ENCODE assay signal across 16 cellular contexts in genomic region chr21:29448766-29449165, GRCh38.
A peak's percentile ranks its signal among the peaks of the same experiment; 100 is the strongest.
DNase-seq lines count a peak whose midpoint lies in the region; ATAC-seq and TF ChIP-seq lines count a peak whose summit lies in the region.
"Had no signal": no experiment of that assay in that cellular context is flagged by ENCODE, and none has a peak within 500 bp of the region (broad histone marks: within the 10 kb centered on the region; RNA-seq: fewer than 3 reads in every experiment).

No MANE protein-coding gene starts in this region.

- no peaks in the 10 kb centered on the region for H3K27me3 ChIP-seq in CD4-positive, alpha-beta memory T cell (ENCODE audit: insufficient read depth, low read length)
- no peaks in the 10 kb centered on the region for H3K27me3 ChIP-seq in left ventricle myocardium inferior (ENCODE audit: low read depth)

- no peak overlapping the region for H3K4me3 Mint-ChIP-seq in activated CD4-positive, alpha-beta T cell treated with anti-CD3 and anti-CD28 coated beads, Interleukin-2, amount 10 ng/mL, durations not matched to agents 7 days and 5 days
- H3K4me3 Mint-ChIP-seq in CD4-positive, alpha-beta memory T cell = peak overlapping the region in 5 of 8 donors; percentile 57 to 78 (median 72)
- no peak overlapping the region for H3K4me3 Mint-ChIP-seq in activated CD4-positive, alpha-beta memory T cell treated with anti-CD3 and anti-CD28 coated beads for 36 hours
- H3K4me3 Mint-ChIP-seq in activated naive CD8-positive, alpha-beta T cell treated with anti-CD3 and anti-CD28 coated beads, Interleukin-2, amount 10 ng/mL, durations not matched to agents 7 days and 5 days = peak overlapping the region; percentile 60

- no peak for DNase-seq in activated CD4-positive, alpha-beta T cell treated with anti-CD3 and anti-CD28 coated beads, Interleukin-2, amount 10 ng/mL, durations not matched to agents 7 days and 5 days
- no peak for DNase-seq in activated CD4-positive, alpha-beta T cell treated with anti-CD3 and anti-CD28 coated beads for 1 hour
- DNase-seq in CD4-positive, alpha-beta memory T cell = no peak
- no peak for DNase-seq in activated CD4-positive, alpha-beta memory T cell treated with anti-CD3 and anti-CD28 coated beads for 36 hours
- no peak for DNase-seq in activated naive CD8-positive, alpha-beta T cell treated with anti-CD3 and anti-CD28 coated beads, Interleukin-2, amount 10 ng/mL, durations not matched to agents 7 days and 5 days
- DNase-seq in NCI-H1417 (lab: John Stamatoyannopoulos, UW) (no peak), left ventricle myocardium inferior (no peak)
- DNase-seq: Calu3, DMS53, H7, NCI-H1048, NCI-H2081 treated with DMSO at 0.1 percent for 48 hours, NCI-H510A treated with DMSO at 0.1 percent for 48 hours, PC-9 had no signal

- H3K9me3 ChIP-seq in CD4-positive, alpha-beta memory T cell (ENCODE audit: control insufficient read depth in 1 of 2, low read length in 2 of 2) = no peaks in the 10 kb centered on the region
- peaks cover 16% of the 10 kb centered on the region for H3K9me3 ChIP-seq in left ventricle myocardium inferior (replicated peaks)

- peaks cover 20% of the 10 kb centered on the region for H3K36me3 Mint-ChIP-seq in activated CD4-positive, alpha-beta T cell treated with anti-CD3 and anti-CD28 coated beads, Interleukin-2, amount 10 ng/mL, durations not matched to agents 7 days and 5 days (ENCODE audit: low read depth)
- peaks cover 4 to 6% of the 10 kb centered on the region in 2 donors for H3K36me3 Mint-ChIP-seq in CD4-positive, alpha-beta memory T cell
- peaks cover 10% of the 10 kb centered on the region for H3K36me3 Mint-ChIP-seq in activated CD4-positive, alpha-beta memory T cell treated with anti-CD3 and anti-CD28 coated beads for 36 hours
- peaks cover 14% of the 10 kb centered on the region for H3K36me3 Mint-ChIP-seq in activated naive CD8-positive, alpha-beta T cell treated with anti-CD3 and anti-CD28 coated beads, Interleukin-2, amount 10 ng/mL, durations not matched to agents 7 days and 5 days

- CTCF ChIA-PET in activated CD4-positive, alpha-beta T cell treated with anti-CD3 and anti-CD28 coated beads, Interleukin-2, amount 10 ng/mL, durations not matched to agents 7 days and 5 days (lab: Charles Lee) = interaction anchor here (1.1 kb wide), 1 partner anchor 9 kb away, joined by 3 read pairs; no protein-coding TSS in a partner anchor
- CTCF ChIA-PET in CD4-positive, alpha-beta memory T cell (lab: Charles Lee; ENCODE audit: partially characterized antibody) = interaction anchor here (1.0 to 6.5 kb wide), 4 partner anchors 29 to 149 kb away, joined by 3 to 64 read pairs (median 9); no protein-coding TSS in a partner anchor
- CTCF ChIA-PET in activated CD4-positive, alpha-beta memory T cell treated with anti-CD3 and anti-CD28 coated beads for 36 hours (lab: Charles Lee) = interaction anchor here (1.6 to 1.7 kb wide), 2 partner anchors 77 to 401 kb away, joined by 4 to 5 read pairs; no protein-coding TSS in a partner anchor

- H3K27ac Mint-ChIP-seq in activated CD4-positive, alpha-beta T cell treated with anti-CD3 and anti-CD28 coated beads, Interleukin-2, amount 10 ng/mL, durations not matched to agents 7 days and 5 days = peak overlapping the region; percentile 97
- peak overlapping the region; percentile 89 to 95 (median 93) for H3K27ac Mint-ChIP-seq in CD4-positive, alpha-beta memory T cell
- peak overlapping the region; percentile 90 for H3K27ac Mint-ChIP-seq in activated CD4-positive, alpha-beta memory T cell treated with anti-CD3 and anti-CD28 coated beads for 36 hours
- H3K27ac Mint-ChIP-seq in activated naive CD8-positive, alpha-beta T cell treated with anti-CD3 and anti-CD28 coated beads, Interleukin-2, amount 10 ng/mL, durations not matched to agents 7 days and 5 days = peak overlapping the region; percentile 88

- peaks cover 24% of the 10 kb centered on the region for H3K4me1 ChIP-seq in CD4-positive, alpha-beta memory T cell (ENCODE audit: insufficient read depth, low read length)
- no peaks in the 10 kb centered on the region for H3K4me1 ChIP-seq in left ventricle myocardium inferior

- intact Hi-C loops in CD4-positive, alpha-beta memory T cell (cut with micrococcal nuclease) = loop anchor here (1.0 to 10.0 kb wide), 4 partner anchors 28 to 1739 kb away; partner anchors contain the start of gene BACH1
- intact Hi-C loops in activated CD4-positive, alpha-beta memory T cell treated with anti-CD3 and anti-CD28 coated beads for 36 hours (cut with micrococcal nuclease) = loop anchor here (1.0 kb wide), 1 partner anchor 12 kb away; no protein-coding TSS in a partner anchor
- intact Hi-C loops in left ventricle myocardium inferior (cut with micrococcal nuclease) = no loop called here

- ATAC-seq in activated naive CD8-positive, alpha-beta T cell treated with anti-CD3 and anti-CD28 coated beads, Interleukin-2, amount 10 ng/mL, durations not matched to agents 7 days and 5 days (ENCODE audit: low read depth) = no peak
- no peak for ATAC-seq in GM19397 (IDR thresholded peaks at IDR 0.05; ENCODE audit: unreplicated experiment)

- no peak overlapping the region for H3K4me3 ChIP-seq in CD4-positive, alpha-beta memory T cell (ENCODE audit: low read length in 2 of 2)
- H3K4me3 ChIP-seq in left ventricle myocardium inferior = no peak overlapping the region
- H3K4me3 ChIP-seq: PC-9 had no signal

- H3K36me3 ChIP-seq in CD4-positive, alpha-beta memory T cell (ENCODE audit: insufficient read depth, low read length) = no peaks in the 10 kb centered on the region
- H3K36me3 ChIP-seq in left ventricle myocardium inferior = no peaks in the 10 kb centered on the region

- peaks cover 25% of the 10 kb centered on the region for H3K4me1 Mint-ChIP-seq in activated CD4-positive, alpha-beta T cell treated with anti-CD3 and anti-CD28 coated beads, Interleukin-2, amount 10 ng/mL, durations not matched to agents 7 days and 5 days
- peaks cover 16 to 36% (median 21%) of the 10 kb centered on the region in 4 donors for H3K4me1 Mint-ChIP-seq in CD4-positive, alpha-beta memory T cell
- H3K4me1 Mint-ChIP-seq in activated CD4-positive, alpha-beta memory T cell treated with anti-CD3 and anti-CD28 coated beads for 36 hours (ENCODE audit: low read depth) = peaks cover 14% of the 10 kb centered on the region
- peaks cover 13% of the 10 kb centered on the region for H3K4me1 Mint-ChIP-seq in activated naive CD8-positive, alpha-beta T cell treated with anti-CD3 and anti-CD28 coated beads, Interleukin-2, amount 10 ng/mL, durations not matched to agents 7 days and 5 days

- no peak for TF ChIP-seq CTCF in left ventricle myocardium inferior (IDR thresholded peaks at IDR 0.05; ENCODE audit: borderline replicate concordance)

- H3K27ac ChIP-seq in CD4-positive, alpha-beta memory T cell (ENCODE audit: low read depth, low read length) = peak overlapping the region; percentile 41
- no peak overlapping the region for H3K27ac ChIP-seq in left ventricle myocardium inferior (replicated peaks)
- H3K27ac ChIP-seq: C4-2B, PC-9 had no signal

- POLR2A ChIA-PET in activated CD4-positive, alpha-beta T cell treated with anti-CD3 and anti-CD28 coated beads, Interleukin-2, amount 10 ng/mL, durations not matched to agents 7 days and 5 days (lab: Charles Lee) = interaction anchor here (0.6 kb wide), 1 partner anchor 250 kb away, joined by 9 read pairs; no protein-coding TSS in a partner anchor
- POLR2A ChIA-PET in CD4-positive, alpha-beta memory T cell (lab: Charles Lee; ENCODE audit: partially characterized antibody) = interaction anchor here (0.9 to 3.0 kb wide), 11 partner anchors 13 to 446 kb away, joined by 3 to 16 read pairs (median 6); partner anchors contain the start of genes BACH1 and CCT8
- POLR2A ChIA-PET in activated CD4-positive, alpha-beta memory T cell treated with anti-CD3 and anti-CD28 coated beads for 36 hours (lab: Charles Lee) = no interaction called here
- POLR2A ChIA-PET in activated naive CD8-positive, alpha-beta T cell treated with anti-CD3 and anti-CD28 coated beads, Interleukin-2, amount 10 ng/mL, durations not matched to agents 7 days and 5 days (lab: Charles Lee) = interaction anchor here (0.6 to 1.1 kb wide), 4 partner anchors 9 to 564 kb away, joined by 3 read pairs; no protein-coding TSS in a partner anchor

- peaks cover 25% of the 10 kb centered on the region for H3K9me3 Mint-ChIP-seq in activated CD4-positive, alpha-beta T cell treated with anti-CD3 and anti-CD28 coated beads, Interleukin-2, amount 10 ng/mL, durations not matched to agents 7 days and 5 days
- peaks cover 0 to 15% (median 4%) of the 10 kb centered on the region in 8 donors for H3K9me3 Mint-ChIP-seq in CD4-positive, alpha-beta memory T cell
- H3K9me3 Mint-ChIP-seq in activated CD4-positive, alpha-beta memory T cell treated with anti-CD3 and anti-CD28 coated beads for 36 hours = peaks cover 10% of the 10 kb centered on the region
- H3K9me3 Mint-ChIP-seq in activated naive CD8-positive, alpha-beta T cell treated with anti-CD3 and anti-CD28 coated beads, Interleukin-2, amount 10 ng/mL, durations not matched to agents 7 days and 5 days = peaks cover 10% of the 10 kb centered on the region

- H3K27me3 Mint-ChIP-seq in activated CD4-positive, alpha-beta T cell treated with anti-CD3 and anti-CD28 coated beads, Interleukin-2, amount 10 ng/mL, durations not matched to agents 7 days and 5 days = no peaks in the 10 kb centered on the region
- H3K27me3 Mint-ChIP-seq in CD4-positive, alpha-beta memory T cell = no peaks in the 10 kb centered on the region
- no peaks in the 10 kb centered on the region for H3K27me3 Mint-ChIP-seq in activated CD4-positive, alpha-beta memory T cell treated with anti-CD3 and anti-CD28 coated beads for 36 hours
- no peaks in the 10 kb centered on the region for H3K27me3 Mint-ChIP-seq in activated naive CD8-positive, alpha-beta T cell treated with anti-CD3 and anti-CD28 coated beads, Interleukin-2, amount 10 ng/mL, durations not matched to agents 7 days and 5 days

Comparison
In these comparisons a context has a peak if more than half of its experiments do, and no peak if none do; other contexts are left out.
1. H3K4me3 Mint-ChIP-seq: peak in CD4-positive, alpha-beta memory T cell (5 of 8) and activated naive CD8-positive, alpha-beta T cell treated with anti-CD3 and anti-CD28 coated beads, Interleukin-2, amount 10 ng/mL, durations not matched to agents 7 days and 5 days (single experiment); none in activated CD4-positive, alpha-beta T cell treated with anti-CD3 and anti-CD28 coated beads, Interleukin-2, amount 10 ng/mL, durations not matched to agents 7 days and 5 days (single experiment) and activated CD4-positive, alpha-beta memory T cell treated with anti-CD3 and anti-CD28 coated beads for 36 hours (single experiment).
2. Peak in every context shown above with its lines, with median percentiles within 50 percentile points of each other: H3K27ac Mint-ChIP-seq.